8 cellular contexts compared by ENCODE assay signal in the genomic region with DNA sequence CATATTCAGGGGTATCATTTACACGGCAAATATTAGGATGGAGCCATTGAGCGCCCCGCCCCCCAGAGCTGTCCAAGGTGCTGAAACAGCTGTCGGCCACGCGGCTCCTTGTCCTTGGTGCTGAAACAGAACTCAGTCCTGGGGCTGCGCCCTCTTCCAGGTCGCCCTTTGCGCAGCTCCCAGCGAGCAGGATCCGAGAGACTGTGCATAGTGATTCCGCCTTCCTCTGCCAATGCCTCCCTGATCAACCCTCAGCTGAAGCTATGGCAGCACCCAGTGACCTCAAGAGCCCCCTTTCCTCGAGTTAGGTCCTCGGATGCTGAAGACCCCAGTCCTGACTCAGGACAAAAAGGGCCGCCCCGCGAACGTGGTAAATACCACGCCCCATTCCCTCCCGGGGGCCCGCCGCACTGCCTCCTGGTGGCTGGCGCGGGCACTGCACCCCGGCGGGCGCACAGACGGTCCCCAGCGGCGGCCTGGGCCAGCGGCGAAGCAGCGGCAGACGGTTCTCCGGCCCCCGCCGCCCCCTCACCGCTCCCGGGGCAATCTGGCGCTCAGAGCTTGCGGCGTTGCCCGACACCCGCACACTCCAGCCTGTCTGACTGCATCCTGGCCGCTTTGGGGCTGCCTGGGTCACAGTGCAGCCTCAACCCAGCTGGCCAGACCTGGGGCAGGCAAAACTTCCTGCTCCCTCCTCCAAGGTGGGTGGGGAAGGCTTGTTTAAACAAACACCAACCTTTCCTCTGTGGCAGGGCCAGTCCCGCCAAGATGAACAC. TPM values are rescaled to one million over a fixed set of nuclear protein-coding genes. Genes with fewer than 3 reads are reported as not detected.
DNase-seq lines count a peak whose midpoint lies in the region; ATAC-seq, FAIRE-seq and TF ChIP-seq lines count a peak whose summit lies in the region.

No MANE protein-coding gene starts in this region.

- H3K4me3 ChIP-seq in bronchial epithelial cell (ENCODE audit: low read depth, low read length) (no peak overlapping the region), keratinocyte (ENCODE audit: control insufficient read depth in 2 of 3, extremely low read depth in 1 of 3, insufficient read depth in 2 of 3, low read depth in 1 of 3, low read length in 3 of 3) (peak overlapping the region in 1 of 3 experiments; percentile 20)

- H2AFZ ChIP-seq in keratinocyte (ENCODE audit: control insufficient read depth, low read length) = no peak overlapping the region

- CTCF ChIA-PET in activated B cell treated with CpG ODN at 0.5 μM for 24 hours (lab: Charles Lee) = no interaction called here

- intact Hi-C loops in activated B cell treated with CpG ODN at 0.5 μM for 24 hours (cut with micrococcal nuclease) = no loop called here

- FAIRE-seq in bronchial epithelial cell (lab: Jason Lieb, UNC) = peak; percentile 70
- peak; percentile 32 for FAIRE-seq in keratinocyte (lab: Jason Lieb, UNC)

- no peak overlapping the region for H3K4me3 Mint-ChIP-seq in activated B cell treated with CpG ODN at 0.5 μM for 24 hours

- no peaks in the 10 kb centered on the region for H3K4me1 Mint-ChIP-seq in activated B cell treated with CpG ODN at 0.5 μM for 24 hours

- POLR2A ChIA-PET in activated B cell treated with CpG ODN at 0.5 μM for 24 hours (lab: Charles Lee) = no interaction called here

- H3K27me3 Mint-ChIP-seq in activated B cell treated with CpG ODN at 0.5 μM for 24 hours = peaks cover 67% of the 10 kb centered on the region

- peak; percentile 99 for TF ChIP-seq CTCF in LNCAP (IDR thresholded peaks at IDR 0.05)
- no peak for TF ChIP-seq CTCF in activated B cell treated with CpG ODN at 0.5 μM for 24 hours (IDR thresholded peaks at IDR 0.05)
- TF ChIP-seq CTCF in bronchial epithelial cell (IDR thresholded peaks at IDR 0.05; ENCODE audit: insufficient read depth, low read length, severe bottlenecking) = peak; percentile 78
- peak in 2 of 3 experiments; percentile 66 to 72 for TF ChIP-seq CTCF in keratinocyte (optimal IDR thresholded peaks at IDR 0.05 in 1 of 3, IDR thresholded peaks at IDR 0.05 in 1 of 3, conservative IDR thresholded peaks at IDR 0.05 in 1 of 3; ENCODE audit: extremely low read depth in 1 of 3, insufficient read depth in 2 of 3, low read length in 3 of 3)

- H3K79me2 ChIP-seq in keratinocyte (ENCODE audit: control insufficient read depth, insufficient read depth, low read length) = no peaks in the 10 kb centered on the region

- no peaks in the 10 kb centered on the region for H3K4me1 ChIP-seq in keratinocyte (ENCODE audit: control insufficient read depth, extremely low read depth, insufficient read depth, low read length)

- dilution Hi-C loops in keratinocyte (cut with MboI; ENCODE audit: extremely low pct_ligation_motif_present, low sequenced_read_pairs) = no loop called here

- no peaks in the 10 kb centered on the region for H3K9me1 ChIP-seq in keratinocyte (ENCODE audit: control insufficient read depth, extremely low read depth, insufficient read depth, low read length)

- no peak overlapping the region for H3K9ac ChIP-seq in keratinocyte (ENCODE audit: control insufficient read depth, extremely low read depth, insufficient read depth, low read length)

- peak overlapping the region; percentile 47 for H3K4me2 ChIP-seq in keratinocyte (ENCODE audit: control insufficient read depth, extremely low read depth, insufficient read depth, low read depth, low read length)

- peak overlapping the region; percentile 12 for H3K27ac Mint-ChIP-seq in activated B cell treated with CpG ODN at 0.5 μM for 24 hours

- H3K9me3 ChIP-seq in keratinocyte (ENCODE audit: control insufficient read depth, low read depth, low read length) = no peaks in the 10 kb centered on the region

- H3K36me3 ChIP-seq in bronchial epithelial cell (ENCODE audit: control insufficient read depth, insufficient read depth, low read length) = no peaks in the 10 kb centered on the region
- no peaks in the 10 kb centered on the region for H3K36me3 ChIP-seq in keratinocyte (ENCODE audit: control insufficient read depth in 2 of 2, extremely low read depth in 1 of 2, insufficient read depth in 2 of 2, low read length in 2 of 2)

- peaks cover 3% of the 10 kb centered on the region for H3K27me3 ChIP-seq in bronchial epithelial cell (ENCODE audit: control insufficient read depth, insufficient read depth, low read length)
- peaks cover 32% of the 10 kb centered on the region for H3K27me3 ChIP-seq in keratinocyte (ENCODE audit: control insufficient read depth, extremely low read depth, insufficient read depth, low read length)

- ATAC-seq in activated B cell treated with CpG ODN at 0.5 μM for 24 hours (ENCODE audit: low read depth) (peak; percentile 74), HG02571 (IDR thresholded peaks at IDR 0.05; ENCODE audit: unreplicated experiment) (no peak)

- DNase-seq in COLO829 (ENCODE audit: low spot score) (peak; percentile 91), activated B cell treated with CpG ODN at 0.5 μM for 24 hours (peak; percentile 69), bronchial epithelial cell (ENCODE audit: low read depth) (peak; percentile 68), keratinocyte (ENCODE audit: low read depth, low spot score) (peak; percentile 15), inferior parietal cortex (ENCODE audit: extremely low spot score) (no peak)
- DNase-seq in stimulated activated CD4-positive, alpha-beta T cell treated with anti-CD3 and anti-CD28 coated beads, Interleukin-1b, Interleukin-23, amount 100 ng/mL, for 1 hour (ENCODE audit: low read depth in 2 of 2) = peak; percentile 40 to 68

- no peak overlapping the region for H3K27ac ChIP-seq in keratinocyte (ENCODE audit: control insufficient read depth, insufficient read depth, low read length)

- peaks cover 4% of the 10 kb centered on the region for H4K20me1 ChIP-seq in keratinocyte (ENCODE audit: control insufficient read depth, extremely low read depth, insufficient read depth, low read length)

- no peaks in the 10 kb centered on the region for H3K9me3 Mint-ChIP-seq in activated B cell treated with CpG ODN at 0.5 μM for 24 hours

- no peaks in the 10 kb centered on the region for H3K36me3 Mint-ChIP-seq in activated B cell treated with CpG ODN at 0.5 μM for 24 hours (ENCODE audit: low read depth)

RNA-seq across cellular contexts. Expression of gene SYT7, which starts 13.4 kb away (rescaled TPM):
- total RNA-seq in activated B cell treated with CpG ODN at 0.5 μM for 24 hours (not detected in 2 replicates), bronchial epithelial cell (21.1 and 34.4 TPM in 2 replicates)
- polyA plus RNA-seq in keratinocyte = 2.0 to 4.4 TPM (median 2.6 TPM) in 3 replicates
- 3.2 TPM for polyA plus RNA-seq in keratinocyte (2011; ENCODE audit: low read depth)
- polyA plus RNA-seq in keratinocyte (2011; cell fraction: cytosol; rRNA removed) = 2.3 and 4.0 TPM in 2 replicates
- 4.4 and 6.4 TPM in 2 replicates for polyA plus RNA-seq in keratinocyte (2011; cell fraction: nucleus; rRNA removed)
- polyA plus RNA-seq in keratinocyte (2012; ENCODE audit: low replicate concordance) = 3.1 and 3.3 TPM in 2 replicates
- 2.0 to 8.5 TPM (median 4.3 TPM) in 3 replicates for polyA minus RNA-seq in keratinocyte
- 4.2 TPM for polyA minus RNA-seq in keratinocyte (2011; cell fraction: cytosol; rRNA and poly(A)+ RNA removed)
- 3.7 and 6.8 TPM in 2 replicates for polyA minus RNA-seq in keratinocyte (2011; cell fraction: nucleus; rRNA and poly(A)+ RNA removed)

RNA-seq across cellular contexts. Expression of gene LRRC10B, which starts 58.9 kb away (rescaled TPM):
- total RNA-seq in activated B cell treated with CpG ODN at 0.5 μM for 24 hours (not detected in 2 replicates), bronchial epithelial cell (under 0.01 TPM in 1 of 2 replicates, not detected in the other)
- not detected in 3 replicates for polyA plus RNA-seq in keratinocyte
- polyA plus RNA-seq in keratinocyte (2011; ENCODE audit: low read depth) = not detected
- not detected in 2 replicates for polyA plus RNA-seq in keratinocyte (2011; cell fraction: cytosol; rRNA removed)
- 0.05 TPM in 1 of 2 replicates, not detected in the other for polyA plus RNA-seq in keratinocyte (2011; cell fraction: nucleus; rRNA removed)
- not detected in 2 replicates for polyA plus RNA-seq in keratinocyte (2012; ENCODE audit: low replicate concordance)
- not detected in 3 replicates for polyA minus RNA-seq in keratinocyte
- not detected for polyA minus RNA-seq in keratinocyte (2011; cell fraction: cytosol; rRNA and poly(A)+ RNA removed)
- not detected in 2 replicates for polyA minus RNA-seq in keratinocyte (2011; cell fraction: nucleus; rRNA and poly(A)+ RNA removed)

Comparison
In these comparisons a context has a peak if more than half of its experiments do, and no peak if none do; other contexts are left out.
1. RNA of gene SYT7, which starts 13.4 kb away (total RNA-seq): 21.1 to 34.4 TPM in bronchial epithelial cell; not detected in activated B cell treated with CpG ODN at 0.5 μM for 24 hours; every median in the first group is over 10 times any median in the second.